In the genomic region with DNA sequence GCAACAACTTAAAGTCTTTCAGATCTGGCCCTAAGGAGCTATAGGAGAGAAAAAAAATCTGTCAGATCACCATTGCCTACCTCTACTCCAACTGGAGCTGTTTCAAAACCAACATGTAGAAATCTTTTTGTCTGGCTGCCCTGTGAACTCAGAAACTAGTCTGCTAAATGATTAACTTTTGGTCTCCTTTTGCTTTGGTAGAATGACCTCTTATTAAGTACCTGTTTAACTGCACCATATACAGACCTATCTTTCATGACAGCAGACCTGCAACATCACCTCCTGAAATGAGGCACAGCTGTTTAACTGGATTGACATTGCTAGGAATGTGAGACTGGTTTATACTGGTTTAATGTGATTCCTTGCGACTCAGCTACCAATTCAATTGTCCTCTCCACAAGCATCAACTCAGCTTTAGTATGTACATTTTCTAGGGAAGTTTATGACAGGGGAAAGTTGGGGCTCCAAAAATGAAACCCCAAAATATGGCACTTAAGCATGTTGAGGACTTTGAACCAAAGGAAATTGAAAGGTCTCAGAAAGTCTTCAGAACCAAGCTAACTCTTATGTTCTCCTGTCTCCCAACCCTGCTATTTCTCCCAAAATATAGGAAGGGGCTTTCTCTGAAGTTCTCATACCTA, we compare ENCODE assay signal across 22 cellular contexts. TPM values are rescaled to one million over a fixed set of nuclear protein-coding genes. Genes with fewer than 3 reads are reported as not detected.
A peak's percentile ranks its signal among the peaks of the same experiment; 100 is the strongest.
DNase-seq lines count a peak whose midpoint lies in the region; ATAC-seq, FAIRE-seq and TF ChIP-seq lines count a peak whose summit lies in the region.
"Had no signal": no experiment of that assay in that cellular context is flagged by ENCODE, and none has a peak within 500 bp of the region (broad histone marks: within the 10 kb centered on the region; RNA-seq: fewer than 3 reads in every experiment).

No MANE protein-coding gene starts in this region.

- peak overlapping the region; percentile 16; the same call in 1 of the 3 replicates for H3K4me2 ChIP-seq in A549

- CTCF ChIA-PET in A549 (lab: Yijun Ruan, JAX) (interaction anchor here (0.8 to 1.3 kb wide), 2 partner anchors 89 to 120 kb away, joined by 3 read pairs; no protein-coding TSS in a partner anchor), T-cell (lab: Charles Lee) (no interaction called here)

- TF ChIP-seq EP300 in A549 (IDR thresholded peaks at IDR 0.05) = no peak

- no peak for DNase-seq in A549 (ENCODE audit: low read depth in 1 of 2, low spot score in 1 of 2)
- peak; percentile 68 for DNase-seq in epithelial cell of esophagus (ENCODE audit: low read depth)
- DNase-seq in right lobe of liver = no peak
- DNase-seq in T-cell = no peak
- DNase-seq in H7 = no peak
- no peak for DNase-seq in head of caudate nucleus
- DNase-seq: activated CD4-positive, alpha-beta T cell treated with anti-CD3 and anti-CD28 coated beads, Interleukin-2, amount 10 ng/mL, durations not matched to agents 7 days and 5 days; activated naive CD4-positive, alpha-beta T cell treated with Interleukin-2 at 50 U/mL for 16 hours; aorta; HFFc6; NCI-H1048; NCI-H748 treated with DMSO at 0.1 percent for 48 hours; stimulated activated CD4-positive, alpha-beta T cell treated with anti-CD3 and anti-CD28 coated beads, Interleukin-15, amount 100 ng/mL, for 24 hours; stimulated activated naive CD8-positive, alpha-beta T cell treated with anti-CD3 and anti-CD28 coated beads, Interleukin-15, Interleukin-2, amounts not matched to agents 100 U/mL and 50 U/mL, for 24 hours had no signal

- WGBS in A549 (ENCODE audit: missing lambda C conversion rate) = 87% methylated on average over 1 of the region's 1 CpG
- WGBS in right lobe of liver (ENCODE audit: insufficient coverage, low coverage, low lambda C conversion rate, missing lambda C conversion rate) = 57% methylated on average over 1 of the region's 1 CpG

- H3K9me3 ChIP-seq in A549 = no peaks in the 10 kb centered on the region
- no peaks in the 10 kb centered on the region for H3K9me3 ChIP-seq in right lobe of liver

- H3K27ac ChIP-seq in A549 (peak overlapping the region in 1 of 2 experiments; percentile 16; a peak in 1 of 6 replicates), right lobe of liver (peak overlapping the region; percentile 61 to 91 (median 90))

- H3K27me3 ChIP-seq in right lobe of liver = no peaks in the 10 kb centered on the region
- H3K27me3 ChIP-seq in H7 (ENCODE audit: control insufficient read depth, insufficient read depth, low read length) = no peaks in the 10 kb centered on the region

- no peak overlapping the region for H3K4me3 ChIP-seq in A549
- no peak overlapping the region for H3K4me3 ChIP-seq in epithelial cell of esophagus (ENCODE audit: low read length)
- H3K4me3 ChIP-seq in right lobe of liver = peak overlapping the region in 2 of 3 donors; percentile 39 to 47
- no peak overlapping the region for H3K4me3 ChIP-seq in H7 (ENCODE audit: insufficient read depth, low read depth, low read length)

- H3K36me3 Mint-ChIP-seq in T-cell = no peaks in the 10 kb centered on the region

- TF ChIP-seq POLR2A in A549 (IDR thresholded peaks at IDR 0.05; ENCODE audit: low read length) = no peak
- TF ChIP-seq POLR2A in right lobe of liver (IDR thresholded peaks at IDR 0.05) = peak; percentile 40

- intact Hi-C loops in right lobe of liver (cut with DNase I) = loop anchor here in 1 of 2 donors (10.0 kb wide), 1 partner anchor 155 kb away; the partner anchor contains the start of gene CYP3A5
- intact Hi-C loops in head of caudate nucleus (cut with DNase I) = no loop called here

- ATAC-seq in A549 (no peak), HG03571 (IDR thresholded peaks at IDR 0.05; ENCODE audit: unreplicated experiment) (peak; percentile 69), right lobe of liver (peak; percentile 24 to 66 (median 52)), HG02798 (IDR thresholded peaks at IDR 0.05; ENCODE audit: poor library complexity, unreplicated experiment) (no peak), T-cell (replicated peaks in 1 of 4) (no peak)
- ATAC-seq: stimulated activated naive CD8-positive, alpha-beta T cell treated with anti-CD3 and anti-CD28 coated beads, Interleukin-15, Interleukin-2, amounts not matched to agents 100 U/mL and 50 U/mL, for 24 hours had no signal

- FAIRE-seq in A549 (lab: Jason Lieb, UNC) = no peak
- FAIRE-seq: A204.1, frontal cortex, urothelium cell line had no signal

- H3K36me3 ChIP-seq in right lobe of liver = no peaks in the 10 kb centered on the region
- H3K36me3 ChIP-seq in H7 (replicated peaks; ENCODE audit: control insufficient read depth, insufficient read depth, low read length) = no peaks in the 10 kb centered on the region

- POLR2A ChIA-PET in A549 (lab: Yijun Ruan, JAX) (no interaction called here), T-cell (lab: Charles Lee) (interaction anchor here in 1 of 2 donors (0.6 kb wide), 1 partner anchor 963 kb away, joined by 13 read pairs; no protein-coding TSS in a partner anchor)

- H3K27me3 Mint-ChIP-seq in T-cell = peaks cover 12 to 26% of the 10 kb centered on the region in 2 donors

- H3K4me1 Mint-ChIP-seq in T-cell = no peaks in the 10 kb centered on the region
- H3K4me1 Mint-ChIP-seq: activated CD4-positive, alpha-beta T cell treated with anti-CD3 and anti-CD28 coated beads, Interleukin-2, amount 10 ng/mL, durations not matched to agents 7 days and 5 days; neural crest cell had no signal

- no peak overlapping the region for H3K27ac Mint-ChIP-seq in T-cell
- H3K27ac Mint-ChIP-seq: activated CD4-positive, alpha-beta T cell treated with anti-CD3 and anti-CD28 coated beads, Interleukin-2, amount 10 ng/mL, durations not matched to agents 7 days and 5 days; HFFc6 had no signal

- TF ChIP-seq CTCF in A549 (IDR thresholded peaks at IDR 0.05) = no peak
- no peak for TF ChIP-seq CTCF in epithelial cell of esophagus (IDR thresholded peaks at IDR 0.05; ENCODE audit: insufficient read depth, low read depth, low read length, missing control alignments)
- no peak for TF ChIP-seq CTCF in right lobe of liver (IDR thresholded peaks at IDR 0.05)

- TF ChIP-seq RAD21 in A549 (conservative IDR thresholded peaks at IDR 0.05 in 1 of 2, IDR thresholded peaks at IDR 0.05 in 1 of 2) = no peak

- no peaks in the 10 kb centered on the region for H3K9me3 Mint-ChIP-seq in T-cell
- H3K9me3 Mint-ChIP-seq: activated CD4-positive, alpha-beta T cell treated with anti-CD3 and anti-CD28 coated beads, Interleukin-2, amount 10 ng/mL, durations not matched to agents 7 days and 5 days; HFFc6; neural crest cell had no signal

- H3K4me1 ChIP-seq in A549 = peaks cover 5% of the 10 kb centered on the region; the same call in 2 of the 3 replicates
- peaks cover 0 to 58% (median 29%) of the 10 kb centered on the region in 4 donors for H3K4me1 ChIP-seq in right lobe of liver

- no peak overlapping the region for H3K4me3 Mint-ChIP-seq in T-cell
- H3K4me3 Mint-ChIP-seq: activated CD4-positive, alpha-beta T cell treated with anti-CD3 and anti-CD28 coated beads, Interleukin-2, amount 10 ng/mL, durations not matched to agents 7 days and 5 days; HFFc6; neural crest cell had no signal

TF ChIP-seq in A549, 52 proteins besides CTCF, POLR2A, EP300 and RAD21:
- TF ChIP-seq FOXS1 (CRISPR knock-in tag; IDR thresholded peaks at IDR 0.05) (no peak), ZFP36 (IDR thresholded peaks at IDR 0.05; ENCODE audit: borderline replicate concordance, partially characterized antibody) (no peak), TP53 (CRISPR knock-in tag; IDR thresholded peaks at IDR 0.05) (no peak)
TF ChIP-seq in A549: peak in this region for 0.

RNA-seq across cellular contexts. Expression of gene CYP3A43, which starts 1.8 kb away (rescaled TPM):
- polyA plus RNA-seq in A549 (2011; rRNA removed) (not detected in 2 replicates), A549 (2017; fragmentation: RNase III; extraction: RNeasy Plus Mini Kit Qiagen cat#74134 plus additional on column Dnase treatment) (not detected in 3 replicates)
- not detected in 2 replicates for polyA plus RNA-seq in A549 (2012; cell fraction: cytosol; rRNA removed)
- polyA plus RNA-seq in A549 (2012; cell fraction: nucleus; rRNA removed) = not detected in 2 replicates
- polyA minus RNA-seq in A549 (2011; rRNA and poly(A)+ RNA removed) = not detected in 2 replicates
- total RNA-seq in right lobe of liver (100 to 1,000 TPM in 1 of 6 experiments, 10 to 100 TPM in 3, 1 to 10 TPM in 2; 4.9 to 132 (median 22.5) TPM), T-cell (under 1 TPM in 2 of 5 donors, not detected in 3; 0.26 to 0.53 TPM)
- total RNA-seq in H7 (2014; rRNA removed; shearing (Covaris generic)) = 0.48 TPM in 1 of 2 replicates, not detected in the other
- total RNA-seq: activated CD4-positive, alpha-beta T cell treated with anti-CD3 and anti-CD28 coated beads, Interleukin-2, amount 10 ng/mL, durations not matched to agents 7 days and 5 days; chondrocyte; frontal cortex; HFFc6; neural crest cell had no signal
- polyA plus RNA-seq: aorta had no signal

RNA-seq across cellular contexts. Expression of gene CYP3A4, which starts 45.7 kb away (rescaled TPM):
- polyA plus RNA-seq in A549 (2011; rRNA removed) (not detected in 2 replicates), A549 (2017; fragmentation: RNase III; extraction: RNeasy Plus Mini Kit Qiagen cat#74134 plus additional on column Dnase treatment) (0.03 TPM in 1 of 3 replicates, not detected in the others)
- not detected in 2 replicates for polyA plus RNA-seq in A549 (2012; cell fraction: cytosol; rRNA removed)
- not detected in 2 replicates for polyA plus RNA-seq in A549 (2012; cell fraction: nucleus; rRNA removed)
- polyA minus RNA-seq in A549 (2011; rRNA and poly(A)+ RNA removed) = not detected in 2 replicates
- total RNA-seq in right lobe of liver (over 10,000 TPM in 1 of 6 experiments, 1,000 to 10,000 TPM in 2, 100 to 1,000 TPM in 3; 443 to 12,747 (median 1,120) TPM), T-cell (under 1 TPM in 3 of 5 donors, not detected in 2; 0.16 to 0.66 (median 0.53) TPM)
- total RNA-seq in H7 (2014; rRNA removed; shearing (Covaris generic)) = not detected in 2 replicates
- total RNA-seq: activated CD4-positive, alpha-beta T cell treated with anti-CD3 and anti-CD28 coated beads, Interleukin-2, amount 10 ng/mL, durations not matched to agents 7 days and 5 days; aorta; chondrocyte; frontal cortex; HFFc6; neural crest cell had no signal

RNA-seq across cellular contexts. Expression of gene OR2AE1, which starts 47.2 kb away (rescaled TPM):
- polyA plus RNA-seq in A549 (2011; rRNA removed) = 0.09 and 0.15 TPM in 2 replicates
- not detected in 2 replicates for polyA plus RNA-seq in A549 (2012; cell fraction: cytosol; rRNA removed)
- polyA plus RNA-seq in A549 (2012; cell fraction: nucleus; rRNA removed) = 0.18 TPM in 1 of 2 replicates, not detected in the other
- polyA plus RNA-seq in A549 (2017; fragmentation: RNase III; extraction: RNeasy Plus Mini Kit Qiagen cat#74134 plus additional on column Dnase treatment) = not detected in 3 replicates
- 1.0 and 2.0 TPM in 2 replicates for polyA minus RNA-seq in A549 (2011; rRNA and poly(A)+ RNA removed)
- total RNA-seq in right lobe of liver = not detected
- 1 to 10 TPM in 2 of 5 donors, under 1 TPM in 2, not detected in 1; 0.35 to 1.3 (median 1.0) TPM for total RNA-seq in T-cell
- total RNA-seq in H7 (2014; rRNA removed; shearing (Covaris generic)) = not detected in 2 replicates
- total RNA-seq: chondrocyte, frontal cortex, HFFc6, mesenteric fat pad, neural crest cell had no signal
- polyA plus RNA-seq: aorta had no signal

Comparison
In these comparisons a context has a peak if more than half of its experiments do, and no peak if none do; other contexts are left out.
1. ATAC-seq: peak in HG03571 (single experiment) and right lobe of liver (4 of 4); none in A549 (0 of 2), HG02798 (single experiment) and T-cell (0 of 4).
2. H3K4me3 ChIP-seq: peak in right lobe of liver (2 of 3); none in A549 (single experiment), epithelial cell of esophagus (single experiment) and H7 (single experiment).
3. RNA of gene CYP3A4, which starts 45.7 kb away (total RNA-seq): 443 to 12,747 TPM in right lobe of liver; 0.16 to 0.66 TPM in T-cell and not detected in H7; every median in the first group is over 100 times any median in the second.